Comparison of ENCODE assay signal across 1 cellular context in genomic region chr5:56019306-56020272, GRCh38.
TF ChIP-seq lines count a peak whose summit lies in the region.

No MANE protein-coding gene starts in this region.

TF ChIP-seq in HCT116, 20 proteins besides CTCF, POLR2A, EP300 and RAD21:
- TF ChIP-seq EGR1 (IDR thresholded peaks at IDR 0.05; ENCODE audit: low read depth) (no peak), CEBPB (IDR thresholded peaks at IDR 0.05; ENCODE audit: low read depth) (no peak), TCF7L2 (IDR thresholded peaks at IDR 0.05; ENCODE audit: borderline replicate concordance, extremely low read depth, insufficient read depth, insufficient read length) (no peak), FOSL1 (IDR thresholded peaks at IDR 0.05; ENCODE audit: low read depth) (no peak), ZNF274 (IDR thresholded peaks at IDR 0.05; ENCODE audit: low read depth, low read length) (no peak), SIN3A (IDR thresholded peaks at IDR 0.05; ENCODE audit: low read depth) (no peak)
